ENCODE assay signal across 1 cellular context in the genomic region with DNA sequence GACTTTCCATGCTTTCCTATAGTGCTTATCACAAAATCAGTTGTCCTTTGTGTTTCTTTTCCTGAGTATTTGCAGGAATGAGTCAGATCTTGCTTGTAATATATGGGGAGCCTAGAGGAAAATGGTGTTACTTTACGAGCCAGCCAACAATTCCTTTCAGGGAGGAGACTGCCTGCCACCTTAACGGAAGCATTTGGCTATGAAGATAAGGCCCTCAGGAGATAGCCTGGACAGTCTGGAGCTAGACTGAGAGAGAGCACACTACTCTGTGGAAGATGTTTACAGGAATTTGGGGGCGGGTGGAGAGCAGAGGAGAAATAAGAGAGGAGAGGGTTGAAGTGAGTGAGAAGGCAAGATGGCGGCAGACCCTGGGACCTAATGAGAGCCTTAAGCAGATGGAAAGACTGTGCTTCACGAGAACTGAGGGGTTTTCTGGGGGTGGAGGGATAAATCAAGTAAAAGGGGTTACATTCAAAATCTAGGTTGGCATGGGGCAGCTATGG.
TF ChIP-seq lines count a peak whose summit lies in the region.

No MANE protein-coding gene starts in this region.

TF ChIP-seq in K562, 482 proteins besides CTCF, POLR2A, EP300 and RAD21 (continued from another document):
- TF ChIP-seq, protein P1, sequence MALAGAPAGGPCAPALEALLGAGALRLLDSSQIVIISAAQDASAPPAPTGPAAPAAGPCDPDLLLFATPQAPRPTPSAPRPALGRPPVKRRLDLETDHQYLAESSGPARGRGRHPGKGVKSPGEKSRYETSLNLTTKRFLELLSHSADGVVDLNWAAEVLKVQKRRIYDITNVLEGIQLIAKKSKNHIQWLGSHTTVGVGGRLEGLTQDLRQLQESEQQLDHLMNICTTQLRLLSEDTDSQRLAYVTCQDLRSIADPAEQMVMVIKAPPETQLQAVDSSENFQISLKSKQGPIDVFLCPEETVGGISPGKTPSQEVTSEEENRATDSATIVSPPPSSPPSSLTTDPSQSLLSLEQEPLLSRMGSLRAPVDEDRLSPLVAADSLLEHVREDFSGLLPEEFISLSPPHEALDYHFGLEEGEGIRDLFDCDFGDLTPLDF (CRISPR knock-in tag; IDR thresholded peaks at IDR 0.05) = no peak
- peak in 1 of 2 experiments; percentile 83; a peak in 1 of 4 replicates for TF ChIP-seq SRF (CRISPR knock-in tag; IDR thresholded peaks at IDR 0.05)
- peak in 1 of 2 experiments; percentile 77; a peak in 2 of 4 replicates for TF ChIP-seq HDAC1 (IDR thresholded peaks at IDR 0.05)
- no peak for TF ChIP-seq KLF1 (tag; IDR thresholded peaks at IDR 0.05)
- TF ChIP-seq SMARCC2 (IDR thresholded peaks at IDR 0.05; ENCODE audit: low read depth) = peak; percentile 75; the same call in 1 of the 2 replicates
- 0 out of 2 replicates have a peak, but pooled peaks have one; percentile 73 for TF ChIP-seq ELF4 (CRISPR knock-in tag; IDR thresholded peaks at IDR 0.05)
- no peak for TF ChIP-seq ZNF77 (CRISPR knock-in tag; IDR thresholded peaks at IDR 0.05)
- TF ChIP-seq MTA3 (IDR thresholded peaks at IDR 0.05; ENCODE audit: borderline replicate concordance) = peak; percentile 86; the same call in 1 of the 2 replicates
- no peak for TF ChIP-seq ZNF212 (CRISPR knock-in tag; IDR thresholded peaks at IDR 0.05)
- peak; percentile 64 for TF ChIP-seq SUPT5H (IDR thresholded peaks at IDR 0.05)
- TF ChIP-seq RBFOX2 (IDR thresholded peaks at IDR 0.05; ENCODE audit: low read depth, low read length) = no peak; the same call in 1 of the 2 replicates
- no peak for TF ChIP-seq RFX1 (IDR thresholded peaks at IDR 0.05)
- no peak for TF ChIP-seq HMG20A (CRISPR knock-in tag; conservative IDR thresholded peaks at IDR 0.05)
- TF ChIP-seq, protein P2, sequence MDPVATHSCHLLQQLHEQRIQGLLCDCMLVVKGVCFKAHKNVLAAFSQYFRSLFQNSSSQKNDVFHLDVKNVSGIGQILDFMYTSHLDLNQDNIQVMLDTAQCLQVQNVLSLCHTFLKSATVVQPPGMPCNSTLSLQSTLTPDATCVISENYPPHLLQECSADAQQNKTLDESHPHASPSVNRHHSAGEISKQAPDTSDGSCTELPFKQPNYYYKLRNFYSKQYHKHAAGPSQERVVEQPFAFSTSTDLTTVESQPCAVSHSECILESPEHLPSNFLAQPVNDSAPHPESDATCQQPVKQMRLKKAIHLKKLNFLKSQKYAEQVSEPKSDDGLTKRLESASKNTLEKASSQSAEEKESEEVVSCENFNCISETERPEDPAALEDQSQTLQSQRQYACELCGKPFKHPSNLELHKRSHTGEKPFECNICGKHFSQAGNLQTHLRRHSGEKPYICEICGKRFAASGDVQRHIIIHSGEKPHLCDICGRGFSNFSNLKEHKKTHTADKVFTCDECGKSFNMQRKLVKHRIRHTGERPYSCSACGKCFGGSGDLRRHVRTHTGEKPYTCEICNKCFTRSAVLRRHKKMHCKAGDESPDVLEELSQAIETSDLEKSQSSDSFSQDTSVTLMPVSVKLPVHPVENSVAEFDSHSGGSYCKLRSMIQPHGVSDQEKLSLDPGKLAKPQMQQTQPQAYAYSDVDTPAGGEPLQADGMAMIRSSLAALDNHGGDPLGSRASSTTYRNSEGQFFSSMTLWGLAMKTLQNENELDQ (CRISPR knock-in tag; IDR thresholded peaks at IDR 0.05; ENCODE audit: borderline replicate concordance) = no peak
- TF ChIP-seq HLTF (IDR thresholded peaks at IDR 0.05) = 0 out of 2 replicates have a peak, but pooled peaks have one; percentile 54
- TF ChIP-seq, protein P3, sequence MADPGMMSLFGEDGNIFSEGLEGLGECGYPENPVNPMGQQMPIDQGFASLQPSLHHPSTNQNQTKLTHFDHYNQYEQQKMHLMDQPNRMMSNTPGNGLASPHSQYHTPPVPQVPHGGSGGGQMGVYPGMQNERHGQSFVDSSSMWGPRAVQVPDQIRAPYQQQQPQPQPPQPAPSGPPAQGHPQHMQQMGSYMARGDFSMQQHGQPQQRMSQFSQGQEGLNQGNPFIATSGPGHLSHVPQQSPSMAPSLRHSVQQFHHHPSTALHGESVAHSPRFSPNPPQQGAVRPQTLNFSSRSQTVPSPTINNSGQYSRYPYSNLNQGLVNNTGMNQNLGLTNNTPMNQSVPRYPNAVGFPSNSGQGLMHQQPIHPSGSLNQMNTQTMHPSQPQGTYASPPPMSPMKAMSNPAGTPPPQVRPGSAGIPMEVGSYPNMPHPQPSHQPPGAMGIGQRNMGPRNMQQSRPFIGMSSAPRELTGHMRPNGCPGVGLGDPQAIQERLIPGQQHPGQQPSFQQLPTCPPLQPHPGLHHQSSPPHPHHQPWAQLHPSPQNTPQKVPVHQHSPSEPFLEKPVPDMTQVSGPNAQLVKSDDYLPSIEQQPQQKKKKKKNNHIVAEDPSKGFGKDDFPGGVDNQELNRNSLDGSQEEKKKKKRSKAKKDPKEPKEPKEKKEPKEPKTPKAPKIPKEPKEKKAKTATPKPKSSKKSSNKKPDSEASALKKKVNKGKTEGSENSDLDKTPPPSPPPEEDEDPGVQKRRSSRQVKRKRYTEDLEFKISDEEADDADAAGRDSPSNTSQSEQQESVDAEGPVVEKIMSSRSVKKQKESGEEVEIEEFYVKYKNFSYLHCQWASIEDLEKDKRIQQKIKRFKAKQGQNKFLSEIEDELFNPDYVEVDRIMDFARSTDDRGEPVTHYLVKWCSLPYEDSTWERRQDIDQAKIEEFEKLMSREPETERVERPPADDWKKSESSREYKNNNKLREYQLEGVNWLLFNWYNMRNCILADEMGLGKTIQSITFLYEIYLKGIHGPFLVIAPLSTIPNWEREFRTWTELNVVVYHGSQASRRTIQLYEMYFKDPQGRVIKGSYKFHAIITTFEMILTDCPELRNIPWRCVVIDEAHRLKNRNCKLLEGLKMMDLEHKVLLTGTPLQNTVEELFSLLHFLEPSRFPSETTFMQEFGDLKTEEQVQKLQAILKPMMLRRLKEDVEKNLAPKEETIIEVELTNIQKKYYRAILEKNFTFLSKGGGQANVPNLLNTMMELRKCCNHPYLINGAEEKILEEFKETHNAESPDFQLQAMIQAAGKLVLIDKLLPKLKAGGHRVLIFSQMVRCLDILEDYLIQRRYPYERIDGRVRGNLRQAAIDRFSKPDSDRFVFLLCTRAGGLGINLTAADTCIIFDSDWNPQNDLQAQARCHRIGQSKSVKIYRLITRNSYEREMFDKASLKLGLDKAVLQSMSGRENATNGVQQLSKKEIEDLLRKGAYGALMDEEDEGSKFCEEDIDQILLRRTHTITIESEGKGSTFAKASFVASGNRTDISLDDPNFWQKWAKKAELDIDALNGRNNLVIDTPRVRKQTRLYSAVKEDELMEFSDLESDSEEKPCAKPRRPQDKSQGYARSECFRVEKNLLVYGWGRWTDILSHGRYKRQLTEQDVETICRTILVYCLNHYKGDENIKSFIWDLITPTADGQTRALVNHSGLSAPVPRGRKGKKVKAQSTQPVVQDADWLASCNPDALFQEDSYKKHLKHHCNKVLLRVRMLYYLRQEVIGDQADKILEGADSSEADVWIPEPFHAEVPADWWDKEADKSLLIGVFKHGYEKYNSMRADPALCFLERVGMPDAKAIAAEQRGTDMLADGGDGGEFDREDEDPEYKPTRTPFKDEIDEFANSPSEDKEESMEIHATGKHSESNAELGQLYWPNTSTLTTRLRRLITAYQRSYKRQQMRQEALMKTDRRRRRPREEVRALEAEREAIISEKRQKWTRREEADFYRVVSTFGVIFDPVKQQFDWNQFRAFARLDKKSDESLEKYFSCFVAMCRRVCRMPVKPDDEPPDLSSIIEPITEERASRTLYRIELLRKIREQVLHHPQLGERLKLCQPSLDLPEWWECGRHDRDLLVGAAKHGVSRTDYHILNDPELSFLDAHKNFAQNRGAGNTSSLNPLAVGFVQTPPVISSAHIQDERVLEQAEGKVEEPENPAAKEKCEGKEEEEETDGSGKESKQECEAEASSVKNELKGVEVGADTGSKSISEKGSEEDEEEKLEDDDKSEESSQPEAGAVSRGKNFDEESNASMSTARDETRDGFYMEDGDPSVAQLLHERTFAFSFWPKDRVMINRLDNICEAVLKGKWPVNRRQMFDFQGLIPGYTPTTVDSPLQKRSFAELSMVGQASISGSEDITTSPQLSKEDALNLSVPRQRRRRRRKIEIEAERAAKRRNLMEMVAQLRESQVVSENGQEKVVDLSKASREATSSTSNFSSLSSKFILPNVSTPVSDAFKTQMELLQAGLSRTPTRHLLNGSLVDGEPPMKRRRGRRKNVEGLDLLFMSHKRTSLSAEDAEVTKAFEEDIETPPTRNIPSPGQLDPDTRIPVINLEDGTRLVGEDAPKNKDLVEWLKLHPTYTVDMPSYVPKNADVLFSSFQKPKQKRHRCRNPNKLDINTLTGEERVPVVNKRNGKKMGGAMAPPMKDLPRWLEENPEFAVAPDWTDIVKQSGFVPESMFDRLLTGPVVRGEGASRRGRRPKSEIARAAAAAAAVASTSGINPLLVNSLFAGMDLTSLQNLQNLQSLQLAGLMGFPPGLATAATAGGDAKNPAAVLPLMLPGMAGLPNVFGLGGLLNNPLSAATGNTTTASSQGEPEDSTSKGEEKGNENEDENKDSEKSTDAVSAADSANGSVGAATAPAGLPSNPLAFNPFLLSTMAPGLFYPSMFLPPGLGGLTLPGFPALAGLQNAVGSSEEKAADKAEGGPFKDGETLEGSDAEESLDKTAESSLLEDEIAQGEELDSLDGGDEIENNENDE (IDR thresholded peaks at IDR 0.05; ENCODE audit: low read depth, low read length) = no peak
- no peak for TF ChIP-seq ZNF707 (CRISPR knock-in tag; conservative IDR thresholded peaks at IDR 0.05)
- no peak for TF ChIP-seq ZNF561 (CRISPR knock-in tag; conservative IDR thresholded peaks at IDR 0.05)
- TF ChIP-seq ZNF12 (CRISPR knock-in tag; IDR thresholded peaks at IDR 0.05) = no peak
- no peak for TF ChIP-seq SAFB (IDR thresholded peaks at IDR 0.05; ENCODE audit: borderline replicate concordance, low read depth, low read length)
- TF ChIP-seq, protein P4, sequence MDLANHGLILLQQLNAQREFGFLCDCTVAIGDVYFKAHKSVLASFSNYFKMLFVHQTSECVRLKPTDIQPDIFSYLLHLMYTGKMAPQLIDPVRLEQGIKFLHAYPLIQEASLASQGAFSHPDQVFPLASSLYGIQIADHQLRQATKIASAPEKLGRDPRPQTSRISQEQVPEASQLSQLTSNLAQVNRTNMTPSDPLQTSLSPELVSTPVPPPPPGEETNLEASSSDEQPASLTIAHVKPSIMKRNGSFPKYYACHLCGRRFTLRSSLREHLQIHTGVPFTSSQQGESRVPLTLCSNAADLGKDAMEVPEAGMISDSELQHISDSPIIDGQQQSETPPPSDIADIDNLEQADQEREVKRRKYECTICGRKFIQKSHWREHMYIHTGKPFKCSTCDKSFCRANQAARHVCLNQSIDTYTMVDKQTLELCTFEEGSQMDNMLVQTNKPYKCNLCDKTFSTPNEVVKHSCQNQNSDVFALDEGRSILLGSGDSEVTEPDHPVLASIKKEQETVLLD (IDR thresholded peaks at IDR 0.05) = peak; percentile 84; the same call in 1 of the 2 replicates
- TF ChIP-seq ZNF175 (CRISPR knock-in tag; IDR thresholded peaks at IDR 0.05; ENCODE audit: low read depth) = peak; percentile 75; the same call in 1 of the 2 replicates
- peak; percentile 40 for TF ChIP-seq TAF1 (IDR thresholded peaks at IDR 0.05; ENCODE audit: control insufficient read depth, extremely low read depth, insufficient read depth, low read length, severe bottlenecking)
- TF ChIP-seq BMI1 (IDR thresholded peaks at IDR 0.05; ENCODE audit: low read length) = no peak
- TF ChIP-seq PTBP1 (IDR thresholded peaks at IDR 0.05; ENCODE audit: low read depth, low read length) = no peak
- no peak for TF ChIP-seq ZBTB17 (CRISPR knock-in tag; IDR thresholded peaks at IDR 0.05)
- TF ChIP-seq, protein P5, sequence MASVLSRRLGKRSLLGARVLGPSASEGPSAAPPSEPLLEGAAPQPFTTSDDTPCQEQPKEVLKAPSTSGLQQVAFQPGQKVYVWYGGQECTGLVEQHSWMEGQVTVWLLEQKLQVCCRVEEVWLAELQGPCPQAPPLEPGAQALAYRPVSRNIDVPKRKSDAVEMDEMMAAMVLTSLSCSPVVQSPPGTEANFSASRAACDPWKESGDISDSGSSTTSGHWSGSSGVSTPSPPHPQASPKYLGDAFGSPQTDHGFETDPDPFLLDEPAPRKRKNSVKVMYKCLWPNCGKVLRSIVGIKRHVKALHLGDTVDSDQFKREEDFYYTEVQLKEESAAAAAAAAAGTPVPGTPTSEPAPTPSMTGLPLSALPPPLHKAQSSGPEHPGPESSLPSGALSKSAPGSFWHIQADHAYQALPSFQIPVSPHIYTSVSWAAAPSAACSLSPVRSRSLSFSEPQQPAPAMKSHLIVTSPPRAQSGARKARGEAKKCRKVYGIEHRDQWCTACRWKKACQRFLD (CRISPR knock-in tag; IDR thresholded peaks at IDR 0.05) = peak; percentile 45; the same call in 1 of the 2 replicates
- TF ChIP-seq MECOM (CRISPR knock-in tag; IDR thresholded peaks at IDR 0.05) = 0 out of 2 replicates have a peak, but pooled peaks have one; percentile 33
- TF ChIP-seq NBN (IDR thresholded peaks at IDR 0.05; ENCODE audit: low read depth) = peak; percentile 82
